ENCODE assay signal across 1 cellular context in the genomic region with DNA sequence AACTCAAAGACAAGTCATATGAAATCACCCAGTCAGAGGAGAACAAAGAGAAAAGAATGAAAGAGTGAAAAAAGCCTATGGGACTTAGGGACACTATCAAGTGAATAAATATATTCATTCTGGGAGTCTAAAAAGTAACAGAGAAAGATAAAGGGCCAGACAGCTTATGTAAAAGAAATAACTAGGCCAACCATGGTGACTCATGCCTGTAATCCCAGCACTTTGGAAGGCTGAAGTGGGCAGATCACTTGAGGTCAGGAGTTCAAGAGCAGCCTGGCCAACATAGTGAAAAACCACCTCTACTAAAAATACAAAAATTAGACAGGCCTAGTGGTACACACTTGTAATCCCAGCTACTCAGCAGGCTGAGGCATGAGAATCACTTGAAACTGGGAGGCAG.
TF ChIP-seq lines count a peak whose summit lies in the region.

No MANE protein-coding gene starts in this region.

TF ChIP-seq in IMR-90, 13 proteins besides CTCF, POLR2A, EP300 and RAD21:
- TF ChIP-seq BHLHE40 (IDR thresholded peaks at IDR 0.05; ENCODE audit: low read depth, low read length) (no peak), CEBPB (IDR thresholded peaks at IDR 0.05; ENCODE audit: low read depth, low read length) (no peak), MAFK (IDR thresholded peaks at IDR 0.05; ENCODE audit: low read depth, low read length) (no peak), SMC3 (IDR thresholded peaks at IDR 0.05; ENCODE audit: low read depth, low read length) (no peak), NFE2L2 (IDR thresholded peaks at IDR 0.05; ENCODE audit: low read depth, low read length) (no peak), FOS (IDR thresholded peaks at IDR 0.05; ENCODE audit: low read depth, low read length) (no peak), MXI1 (IDR thresholded peaks at IDR 0.05; ENCODE audit: borderline replicate concordance, low read depth, low read length) (no peak), MAZ (IDR thresholded peaks at IDR 0.05; ENCODE audit: borderline replicate concordance, low read depth, low read length) (no peak), CHD1 (IDR thresholded peaks at IDR 0.05; ENCODE audit: low read depth, low read length) (no peak), RCOR1 (IDR thresholded peaks at IDR 0.05; ENCODE audit: insufficient replicate concordance, low read length) (no peak), RFX5 (IDR thresholded peaks at IDR 0.05; ENCODE audit: low read depth, low read length) (no peak)
- TF ChIP-seq, protein P1, sequence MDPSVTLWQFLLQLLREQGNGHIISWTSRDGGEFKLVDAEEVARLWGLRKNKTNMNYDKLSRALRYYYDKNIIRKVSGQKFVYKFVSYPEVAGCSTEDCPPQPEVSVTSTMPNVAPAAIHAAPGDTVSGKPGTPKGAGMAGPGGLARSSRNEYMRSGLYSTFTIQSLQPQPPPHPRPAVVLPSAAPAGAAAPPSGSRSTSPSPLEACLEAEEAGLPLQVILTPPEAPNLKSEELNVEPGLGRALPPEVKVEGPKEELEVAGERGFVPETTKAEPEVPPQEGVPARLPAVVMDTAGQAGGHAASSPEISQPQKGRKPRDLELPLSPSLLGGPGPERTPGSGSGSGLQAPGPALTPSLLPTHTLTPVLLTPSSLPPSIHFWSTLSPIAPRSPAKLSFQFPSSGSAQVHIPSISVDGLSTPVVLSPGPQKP (IDR thresholded peaks at IDR 0.05; ENCODE audit: borderline replicate concordance, low read depth, low read length), result no peak
- TF ChIP-seq, protein P2, sequence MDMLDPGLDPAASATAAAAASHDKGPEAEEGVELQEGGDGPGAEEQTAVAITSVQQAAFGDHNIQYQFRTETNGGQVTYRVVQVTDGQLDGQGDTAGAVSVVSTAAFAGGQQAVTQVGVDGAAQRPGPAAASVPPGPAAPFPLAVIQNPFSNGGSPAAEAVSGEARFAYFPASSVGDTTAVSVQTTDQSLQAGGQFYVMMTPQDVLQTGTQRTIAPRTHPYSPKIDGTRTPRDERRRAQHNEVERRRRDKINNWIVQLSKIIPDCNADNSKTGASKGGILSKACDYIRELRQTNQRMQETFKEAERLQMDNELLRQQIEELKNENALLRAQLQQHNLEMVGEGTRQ (IDR thresholded peaks at IDR 0.05; ENCODE audit: low read depth, low read length), result no peak
